In the genomic region with DNA sequence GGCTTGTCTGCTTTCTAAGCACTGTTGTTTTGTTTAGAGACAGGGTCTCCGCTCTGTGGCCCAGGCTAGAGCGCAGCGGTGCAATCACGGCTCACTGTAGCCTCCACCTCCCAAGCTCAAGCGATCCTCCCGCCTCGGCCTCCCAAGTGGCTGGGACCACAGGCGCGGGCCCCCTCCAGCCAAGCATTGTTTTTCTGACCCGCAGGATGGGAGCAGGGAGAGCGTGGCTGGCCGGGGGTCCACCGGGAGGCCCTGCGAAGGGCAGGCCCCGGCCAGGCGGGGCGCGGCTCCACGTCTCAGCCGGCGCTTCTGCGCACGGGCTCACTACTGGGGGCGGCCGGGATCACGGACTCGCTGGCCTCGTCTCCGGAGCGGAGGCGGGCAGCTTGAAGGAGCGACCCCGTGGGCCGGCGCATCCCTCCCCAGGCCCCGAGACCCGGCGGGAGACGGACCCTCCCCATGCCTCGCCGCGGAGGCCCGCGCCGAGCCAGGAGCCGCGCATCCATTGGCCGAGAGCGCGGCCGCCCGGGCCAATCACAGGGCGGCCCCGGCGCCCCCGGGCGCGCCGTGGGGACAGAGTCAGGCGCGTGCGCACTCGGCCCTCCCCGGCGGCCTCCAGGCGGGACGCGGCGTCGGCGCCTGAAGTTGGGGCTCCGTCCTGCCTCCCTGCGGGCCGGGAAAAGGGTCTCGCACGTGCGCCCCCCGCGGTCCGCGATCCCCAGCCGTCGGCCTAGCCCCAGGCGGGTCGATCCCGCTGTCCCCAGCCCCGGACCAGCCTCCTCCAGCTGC, we compare ENCODE assay signal across 8 cellular contexts. TPM values are rescaled to one million over a fixed set of nuclear protein-coding genes. Genes with fewer than 3 reads are reported as not detected.
DNase-seq lines count a peak whose midpoint lies in the region; ATAC-seq lines count a peak whose summit lies in the region.

No MANE protein-coding gene starts in this region.

- H3K4me1 ChIP-seq in esophagus (ENCODE audit: control insufficient read depth in 2 of 2, insufficient read depth in 2 of 2, low read length in 1 of 2) (peaks cover 11 to 12% of the 10 kb centered on the region in 2 donors), mucosa of stomach (ENCODE audit: control insufficient read depth, insufficient read depth, low read length) (peaks cover 22% of the 10 kb centered on the region)

- DNase-seq in DMS53 treated with DMSO at 0.1 percent for 48 hours (lab: John Stamatoyannopoulos, UW; ENCODE audit: unreplicated experiment) (peak; percentile 62), NCI-H748 treated with DMSO at 0.1 percent for 48 hours (lab: John Stamatoyannopoulos, UW) (peak; percentile 64)
- DNase-seq in activated T-cell treated with anti-CD3 and anti-CD28 coated beads, Interleukin-2, amount 50 U/mL, for 1 hour = peak; percentile 82
- peak; percentile 59 for DNase-seq in stimulated activated CD8-positive, alpha-beta memory T cell treated with anti-CD3 and anti-CD28 coated beads, Interleukin-7, amount 100 ng/mL, for 24 hours (ENCODE audit: low read depth)

- peak overlapping the region; percentile 49 to 56 for H3K4me3 ChIP-seq in esophagus (ENCODE audit: low read depth in 1 of 2, low read length in 2 of 2)
- H3K4me3 ChIP-seq in mucosa of stomach (ENCODE audit: low read length) = peak overlapping the region; percentile 31

- peak overlapping the region; percentile 60 to 68 for H3K27ac ChIP-seq in esophagus (ENCODE audit: low read depth in 2 of 2, low read length in 1 of 2)

- H3K27me3 ChIP-seq in esophagus (ENCODE audit: control insufficient read depth in 1 of 2, insufficient read depth in 2 of 2, low read length in 2 of 2) = no peaks in the 10 kb centered on the region
- H3K27me3 ChIP-seq in mucosa of stomach (ENCODE audit: control insufficient read depth, insufficient read depth, low read length) = peaks cover 14% of the 10 kb centered on the region

- WGBS in esophagus, 2 donors = 8 to 12% methylated on average over 57 to 87 of the region's 87 CpGs

- H3K9ac ChIP-seq in mucosa of stomach (ENCODE audit: low read length) = peak overlapping the region; percentile 87

- ATAC-seq in HG02885 (IDR thresholded peaks at IDR 0.05; ENCODE audit: poor library complexity, unreplicated experiment) (peak; percentile 62), GM18867 (IDR thresholded peaks at IDR 0.05; ENCODE audit: unreplicated experiment) (no peak)

- no peaks in the 10 kb centered on the region for H3K9me3 ChIP-seq in esophagus (ENCODE audit: control insufficient read depth in 2 of 2, insufficient read depth in 1 of 2, low read depth in 1 of 2, low read length in 1 of 2)
- H3K9me3 ChIP-seq in mucosa of stomach (ENCODE audit: control insufficient read depth, low read length) = no peaks in the 10 kb centered on the region

- H3K36me3 ChIP-seq in esophagus (ENCODE audit: control insufficient read depth in 2 of 2, insufficient read depth in 2 of 2, low read length in 1 of 2) (no peaks in the 10 kb centered on the region), mucosa of stomach (ENCODE audit: control insufficient read depth, insufficient read depth, low read length) (no peaks in the 10 kb centered on the region)

RNA-seq across cellular contexts. Expression of a gene that starts 24.9 kb away (rescaled TPM):
- polyA plus RNA-seq in esophagus = 1,000 to 10,000 TPM; 1,763 to 5,708 TPM

RNA-seq across cellular contexts. Expression of a gene that starts 40.5 kb away (rescaled TPM):
- 1 to 10 TPM in 1 of 2 donors, under 1 TPM in 1; 0.54 to 2.0 TPM for polyA plus RNA-seq in esophagus
